2 cellular contexts compared by ENCODE assay signal in the genomic region with DNA sequence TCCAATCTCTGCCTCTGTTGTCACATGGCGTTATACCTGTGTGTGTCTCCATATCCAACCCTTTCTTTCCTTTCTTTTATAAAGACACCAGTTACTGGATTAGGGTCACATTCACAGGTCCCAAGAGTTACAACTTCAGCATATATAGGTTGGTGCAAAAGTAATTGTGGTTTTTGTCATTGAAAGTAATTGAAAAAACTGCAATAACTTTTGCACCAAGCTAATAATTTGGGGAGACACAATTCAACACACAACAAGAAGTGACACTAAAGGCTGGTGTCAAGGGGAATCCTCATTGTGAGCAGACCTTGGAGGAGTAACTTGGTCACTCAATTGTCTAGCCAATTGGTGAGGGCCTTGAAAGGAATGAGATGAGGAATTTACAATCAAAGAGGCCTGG.
TF ChIP-seq lines count a peak whose summit lies in the region.

No MANE protein-coding gene starts in this region.

TF ChIP-seq in HEK293T, 16 proteins besides CTCF, POLR2A, EP300 and RAD21 (continued from another document):
- TF ChIP-seq FOXK2 (IDR thresholded peaks at IDR 0.05), result no peak

TF ChIP-seq in H1, 55 proteins besides CTCF, POLR2A, EP300 and RAD21 (continued from another document):
- TF ChIP-seq CHD7 (IDR thresholded peaks at IDR 0.05; ENCODE audit: insufficient replicate concordance, low read length) (no peak), RNF2 (IDR thresholded peaks at IDR 0.05; ENCODE audit: borderline replicate concordance, low read depth, low read length, missing control alignments, poor library complexity, severe bottlenecking) (no peak), KDM1A (IDR thresholded peaks at IDR 0.05; ENCODE audit: borderline replicate concordance, low read length) (no peak), CHD1 (IDR thresholded peaks at IDR 0.05; ENCODE audit: low read depth, low read length) (no peak), SP4 (IDR thresholded peaks at IDR 0.05; ENCODE audit: low read length) (no peak), NANOG (IDR thresholded peaks at IDR 0.05; ENCODE audit: insufficient read depth, low read depth, low read length, poor library complexity, severe bottlenecking) (no peak), CTBP2 (IDR thresholded peaks at IDR 0.05; ENCODE audit: borderline replicate concordance, insufficient read depth, insufficient read length, low read length) (no peak), CHD2 (IDR thresholded peaks at IDR 0.05; ENCODE audit: low read length) (no peak)
